Comparison of ENCODE assay signal across 17 cellular contexts in genomic region chr5:74626386-74627222, GRCh38. TPM values are rescaled to one million over a fixed set of nuclear protein-coding genes. Genes with fewer than 3 reads are reported as not detected.
A peak's percentile ranks its signal among the peaks of the same experiment; 100 is the strongest.
DNase-seq lines count a peak whose midpoint lies in the region; ATAC-seq and TF ChIP-seq lines count a peak whose summit lies in the region.
"Had no signal": no experiment of that assay in that cellular context is flagged by ENCODE, and none has a peak within 500 bp of the region (broad histone marks: within the 10 kb centered on the region; RNA-seq: fewer than 3 reads in every experiment).

No MANE protein-coding gene starts in this region.

- H3K4me1 Mint-ChIP-seq in MCF 10A (ENCODE audit: insufficient read depth, unreplicated experiment) = peaks cover 36% of the 10 kb centered on the region
- peaks cover 14% of the 10 kb centered on the region for H3K4me1 Mint-ChIP-seq in stimulated activated memory B cell treated with anti-CD40 and anti-IgM and Interleukin-4, amounts not matched to agents 10 μg/mL and 1 μg/mL and 100 μg/mL, for 72 hours

- in situ Hi-C loops in mammary epithelial cell (cut with MboI; ENCODE audit: low sequenced_read_pairs in 2 of 2) = loop anchor here (25.0 kb wide), 3 partner anchors 389 to 1039 kb away; no protein-coding TSS in a partner anchor

- H2AFZ ChIP-seq in mammary epithelial cell (ENCODE audit: low read depth, low read length) (no peak overlapping the region), Karpas-422 (ENCODE audit: low read length) (no peak overlapping the region)

- no peak overlapping the region for H3K27ac Mint-ChIP-seq in MCF 10A (ENCODE audit: low read depth, unreplicated experiment)
- no peak overlapping the region for H3K27ac Mint-ChIP-seq in stimulated activated memory B cell treated with anti-CD40 and anti-IgM and Interleukin-4, amounts not matched to agents 10 μg/mL and 1 μg/mL and 100 μg/mL, for 72 hours
- H3K27ac Mint-ChIP-seq: activated CD4-positive, alpha-beta T cell treated with anti-CD3 and anti-CD28 coated beads, Interleukin-2, amount 10 ng/mL, durations not matched to agents 7 days and 5 days had no signal

- H3K27ac ChIP-seq in mammary epithelial cell (ENCODE audit: insufficient read depth, low read depth, low read length) (peak overlapping the region; percentile 71), mesodermal cell (ENCODE audit: low read depth, low read length, severe bottlenecking) (peak overlapping the region; percentile 38), sigmoid colon (no peak overlapping the region), Karpas-422 (ENCODE audit: low read length) (no peak overlapping the region)
- H3K27ac ChIP-seq: foreskin keratinocyte, Peyer's patch, transverse colon had no signal

- DNase-seq in mammary epithelial cell = no peak
- no peak for DNase-seq in MCF 10A (ENCODE audit: unreplicated experiment)
- DNase-seq in astrocyte of the hippocampus (ENCODE audit: low read depth, low spot score) = peak; percentile 77
- no peak for DNase-seq in sigmoid colon
- no peak for DNase-seq in Karpas-422
- DNase-seq: activated CD4-positive, alpha-beta T cell treated with anti-CD3 and anti-CD28 coated beads, Interleukin-2, amount 10 ng/mL, durations not matched to agents 7 days and 5 days; activated naive CD4-positive, alpha-beta T cell; anterior cingulate cortex; NCI-H526 treated with DMSO at 0.1 percent for 48 hours; stimulated activated CD4-positive, alpha-beta T cell treated with anti-CD3 and anti-CD28 coated beads, Interleukin-15, amount 100 ng/mL, for 24 hours; stimulated activated naive CD8-positive, alpha-beta T cell treated with anti-CD3 and anti-CD28 coated beads, Interleukin-15, Interleukin-2, amounts not matched to agents 100 U/mL and 50 U/mL, for 24 hours; transverse colon had no signal

- H3K9me3 ChIP-seq in mammary epithelial cell (replicated peaks; ENCODE audit: insufficient read depth, low read length) (no peaks in the 10 kb centered on the region), mesodermal cell (ENCODE audit: control insufficient read depth, low read length) (peaks cover 10% of the 10 kb centered on the region), sigmoid colon (peaks cover 0 to 3% (median 0%) of the 10 kb centered on the region in 4 donors), Karpas-422 (ENCODE audit: low read length) (no peaks in the 10 kb centered on the region)
- H3K9me3 ChIP-seq: Peyer's patch, transverse colon had no signal

- BruUV-seq in mammary epithelial cell (replicated peaks; lab: Mats Ljungman, UMichigan) = no TSS peak
- BruUV-seq in MCF 10A (replicated peaks; lab: Mats Ljungman, UMichigan) = no TSS peak

- no peak overlapping the region for H3K4me3 Mint-ChIP-seq in MCF 10A (ENCODE audit: unreplicated experiment)
- H3K4me3 Mint-ChIP-seq in stimulated activated memory B cell treated with anti-CD40 and anti-IgM and Interleukin-4, amounts not matched to agents 10 μg/mL and 1 μg/mL and 100 μg/mL, for 72 hours = no peak overlapping the region
- H3K4me3 Mint-ChIP-seq: activated CD4-positive, alpha-beta T cell treated with anti-CD3 and anti-CD28 coated beads, Interleukin-2, amount 10 ng/mL, durations not matched to agents 7 days and 5 days had no signal

- H3K4me1 ChIP-seq in mammary epithelial cell (ENCODE audit: insufficient read depth, low read length) (peaks cover 79% of the 10 kb centered on the region), mesodermal cell (ENCODE audit: control insufficient read depth, insufficient read depth, low read length, poor library complexity, severe bottlenecking) (peaks cover 28% of the 10 kb centered on the region), sigmoid colon (peaks cover 0 to 6% (median 0%) of the 10 kb centered on the region in 4 donors), Karpas-422 (ENCODE audit: low read length) (peaks cover 10% of the 10 kb centered on the region)
- H3K4me1 ChIP-seq: Peyer's patch had no signal

- no peaks in the 10 kb centered on the region for H3K27me3 ChIP-seq in mammary epithelial cell (ENCODE audit: insufficient read depth, low read length)
- no peaks in the 10 kb centered on the region for H3K27me3 ChIP-seq in sigmoid colon
- H3K27me3 ChIP-seq in Karpas-422 (ENCODE audit: low read length) = no peaks in the 10 kb centered on the region
- H3K27me3 ChIP-seq: foreskin keratinocyte, Peyer's patch, transverse colon had no signal

- no peak for TF ChIP-seq POLR2A in sigmoid colon (IDR thresholded peaks at IDR 0.05)

- H3K79me2 ChIP-seq in mammary epithelial cell (ENCODE audit: insufficient read depth, low read length) = peaks cover 43% of the 10 kb centered on the region
- H3K79me2 ChIP-seq in Karpas-422 (ENCODE audit: low read length) = no peaks in the 10 kb centered on the region

- no peaks in the 10 kb centered on the region for H3K9me2 ChIP-seq in Karpas-422 (replicated peaks; ENCODE audit: insufficient read depth, low read length)

- no peak for ATAC-seq in GM21619 (IDR thresholded peaks at IDR 0.05; ENCODE audit: unreplicated experiment)
- ATAC-seq in stimulated activated memory B cell treated with anti-CD40 and anti-IgM and Interleukin-4, amounts not matched to agents 10 μg/mL and 1 μg/mL and 100 μg/mL, for 72 hours = no peak
- ATAC-seq: foreskin keratinocyte; stimulated activated naive CD8-positive, alpha-beta T cell treated with anti-CD3 and anti-CD28 coated beads, Interleukin-15, Interleukin-2, amounts not matched to agents 100 U/mL and 50 U/mL, for 24 hours had no signal

- dilution Hi-C loops in mammary epithelial cell (cut with HindIII; ENCODE audit: low sequenced_read_pairs) = no loop called here

- no peaks in the 10 kb centered on the region for H3K36me3 Mint-ChIP-seq in MCF 10A (ENCODE audit: insufficient read depth, unreplicated experiment)
- H3K36me3 Mint-ChIP-seq in stimulated activated memory B cell treated with anti-CD40 and anti-IgM and Interleukin-4, amounts not matched to agents 10 μg/mL and 1 μg/mL and 100 μg/mL, for 72 hours = no peaks in the 10 kb centered on the region

- no peaks in the 10 kb centered on the region for H3K9me3 Mint-ChIP-seq in MCF 10A (ENCODE audit: unreplicated experiment)
- H3K9me3 Mint-ChIP-seq in stimulated activated memory B cell treated with anti-CD40 and anti-IgM and Interleukin-4, amounts not matched to agents 10 μg/mL and 1 μg/mL and 100 μg/mL, for 72 hours = no peaks in the 10 kb centered on the region
- H3K9me3 Mint-ChIP-seq: activated CD4-positive, alpha-beta T cell treated with anti-CD3 and anti-CD28 coated beads, Interleukin-2, amount 10 ng/mL, durations not matched to agents 7 days and 5 days had no signal

- TF ChIP-seq EP300 in sigmoid colon (IDR thresholded peaks at IDR 0.05) = no peak

- H3K36me3 ChIP-seq in mammary epithelial cell (ENCODE audit: insufficient read depth, low read length) (peaks cover 21% of the 10 kb centered on the region), mesodermal cell (ENCODE audit: control insufficient read depth, insufficient read depth, low read length) (peaks cover 44% of the 10 kb centered on the region), sigmoid colon (no peaks in the 10 kb centered on the region), Karpas-422 (ENCODE audit: insufficient read depth, low read length) (no peaks in the 10 kb centered on the region)
- H3K36me3 ChIP-seq: transverse colon had no signal

- H3K4me3 ChIP-seq in mammary epithelial cell (replicated peaks in 1 of 3; ENCODE audit: insufficient read depth in 1 of 3, low read depth in 2 of 3, low read length in 3 of 3) (no peak overlapping the region), mesodermal cell (ENCODE audit: extremely low read depth, insufficient read depth, low read length, poor library complexity, severe bottlenecking) (no peak overlapping the region), sigmoid colon (no peak overlapping the region), Karpas-422 (ENCODE audit: low read length) (no peak overlapping the region)
- H3K4me3 ChIP-seq: Peyer's patch, transverse colon had no signal

- no peak overlapping the region for H3K4me2 ChIP-seq in mammary epithelial cell (ENCODE audit: insufficient read depth, low read depth, low read length)
- H3K4me2 ChIP-seq in Karpas-422 (ENCODE audit: low read depth, low read length, poor library complexity, severe bottlenecking) = no peak overlapping the region

- H3K27me3 Mint-ChIP-seq in MCF 10A (ENCODE audit: insufficient read depth, unreplicated experiment) = no peaks in the 10 kb centered on the region
- peaks cover 13% of the 10 kb centered on the region for H3K27me3 Mint-ChIP-seq in stimulated activated memory B cell treated with anti-CD40 and anti-IgM and Interleukin-4, amounts not matched to agents 10 μg/mL and 1 μg/mL and 100 μg/mL, for 72 hours

- intact Hi-C loops in mammary epithelial cell (cut with micrococcal nuclease) (no loop called here), MCF 10A (cut with micrococcal nuclease) (no loop called here), sigmoid colon (cut with DNase I) (no loop called here)

- CTCF ChIA-PET in mammary epithelial cell (lab: Charles Lee; ENCODE audit: low non-redundant PET) (no interaction called here), MCF 10A (lab: Yijun Ruan, JAX) (interaction anchor here (0.6 to 1.7 kb wide), 4 partner anchors 12 to 724 kb away, joined by 3 to 4 read pairs (median 4); partner anchors contain the start of gene ENC1)

- H4K20me1 ChIP-seq in mammary epithelial cell (ENCODE audit: insufficient read depth, low read length) (no peaks in the 10 kb centered on the region), Karpas-422 (ENCODE audit: insufficient read depth, low read depth, low read length) (no peaks in the 10 kb centered on the region)

- WGBS in mammary epithelial cell (ENCODE audit: low coverage, missing lambda C conversion rate) = 70% methylated on average over 7 of the region's 7 CpGs
- WGBS in mesodermal cell (ENCODE audit: insufficient coverage in 2 of 2), 2 experiments = 83 to 85% methylated on average over 5 of the region's 7 CpGs
- WGBS in sigmoid colon, 2 donors = 68 to 87% methylated on average over 7 of the region's 7 CpGs

- POLR2A ChIA-PET in MCF 10A (lab: Yijun Ruan, JAX) = interaction anchor here (0.8 to 1.7 kb wide), 4 partner anchors 13 to 592 kb away, joined by 3 to 4 read pairs (median 3); no protein-coding TSS in a partner anchor

- no peak overlapping the region for H3K9ac ChIP-seq in mammary epithelial cell (ENCODE audit: insufficient read depth, low read length)
- H3K9ac ChIP-seq in Karpas-422 (ENCODE audit: low read length) = no peak overlapping the region

- TF ChIP-seq CTCF in mammary epithelial cell (conservative IDR thresholded peaks at IDR 0.05 in 1 of 2, IDR thresholded peaks at IDR 0.05 in 1 of 2; ENCODE audit: extremely low read depth in 1 of 2, insufficient read depth in 1 of 2, low read depth in 1 of 2, low read length in 2 of 2) = no peak
- TF ChIP-seq CTCF in MCF 10A (IDR thresholded peaks at IDR 0.05; ENCODE audit: unreplicated experiment) = no peak
- no peak for TF ChIP-seq CTCF in sigmoid colon (IDR thresholded peaks at IDR 0.05)

RNA-seq across cellular contexts. Expression of gene ENC1, which starts 13.9 kb away (rescaled TPM):
- total RNA-seq in mammary epithelial cell = 100 to 1,000 TPM in 1 of 2 donors, 10 to 100 TPM in 1; 42.4 to 392 TPM
- 41.6 TPM for polyA plus RNA-seq in mammary epithelial cell
- 117 TPM for polyA minus RNA-seq in mammary epithelial cell
- total RNA-seq in MCF 10A (2022) = 10.7 and 12.9 TPM in 2 replicates
- 138 TPM for polyA plus RNA-seq in mesodermal cell (2013, experiment 1 of 2)
- polyA plus RNA-seq in mesodermal cell (2013, experiment 2 of 2) = 107 TPM
- 10 to 100 TPM in 2 of 4 donors, 1 to 10 TPM in 2; 3.9 to 19.9 (median 8.3) TPM for total RNA-seq in sigmoid colon
- polyA plus RNA-seq in sigmoid colon = 10 to 100 TPM in 1 of 3 donors, 1 to 10 TPM in 2; 3.6 to 13.0 (median 4.4) TPM
- 0.15 and 0.25 TPM in 2 replicates for total RNA-seq in Karpas-422 (2014; rRNA removed; shearing (Covaris generic); ENCODE audit: low replicate concordance)

RNA-seq across cellular contexts. Expression of gene HEXB, which starts 58.4 kb away (rescaled TPM):
- 100 to 1,000 TPM; 101 to 122 TPM for total RNA-seq in mammary epithelial cell
- 81.6 TPM for polyA plus RNA-seq in mammary epithelial cell
- 109 TPM for polyA minus RNA-seq in mammary epithelial cell
- total RNA-seq in MCF 10A (2022) = 82.8 and 93.7 TPM in 2 replicates
- polyA plus RNA-seq in mesodermal cell (2013, experiment 1 of 2) = 106 TPM
- 108 TPM for polyA plus RNA-seq in mesodermal cell (2013, experiment 2 of 2)
- 100 to 1,000 TPM in 2 of 4 donors, 10 to 100 TPM in 2; 76.2 to 132 (median 108) TPM for total RNA-seq in sigmoid colon
- 10 to 100 TPM; 51.7 to 97.2 (median 77.9) TPM for polyA plus RNA-seq in sigmoid colon
- 70.2 and 74.3 TPM in 2 replicates for total RNA-seq in Karpas-422 (2014; rRNA removed; shearing (Covaris generic); ENCODE audit: low replicate concordance)

Comparison
In these comparisons a context has a peak if more than half of its experiments do, and no peak if none do; other contexts are left out.
1. H3K27ac ChIP-seq: peak in mammary epithelial cell (single experiment) and mesodermal cell (single experiment); none in sigmoid colon (0 of 4) and Karpas-422 (single experiment).